9 cellular contexts compared by ENCODE assay signal in the genomic region with DNA sequence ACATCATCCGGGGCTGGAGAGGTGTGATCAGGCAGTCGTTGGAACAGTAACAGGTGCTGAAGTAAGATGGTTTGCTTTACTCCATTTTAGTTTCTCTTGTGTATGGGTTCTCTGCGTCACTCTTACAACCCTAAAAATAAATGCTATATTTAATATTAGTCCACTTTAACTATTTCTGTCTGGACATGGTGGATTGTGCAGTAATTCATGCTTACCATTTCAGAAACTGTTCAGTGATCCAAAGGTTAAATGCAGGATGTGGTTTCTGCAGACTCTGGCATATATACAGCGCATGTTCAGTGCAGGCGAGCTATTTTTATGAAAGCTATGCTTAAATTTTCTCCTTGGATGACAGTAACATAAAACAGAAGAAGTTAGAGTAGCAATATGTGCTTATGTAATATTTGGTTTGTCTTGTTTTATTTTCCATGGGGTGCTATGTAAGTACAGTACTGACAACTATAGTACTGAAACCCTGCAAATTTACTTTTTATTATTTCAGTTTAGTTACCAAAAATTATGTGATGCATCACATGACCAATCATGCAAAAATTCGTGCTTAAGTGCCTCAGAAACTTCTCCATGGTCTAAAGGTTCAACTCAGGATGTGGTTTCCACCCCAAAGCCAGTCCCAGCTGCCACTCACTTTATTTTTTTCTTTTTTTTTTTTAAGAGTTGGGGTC. TPM values are rescaled to one million over a fixed set of nuclear protein-coding genes. Genes with fewer than 3 reads are reported as not detected.
DNase-seq lines count a peak whose midpoint lies in the region; ATAC-seq and TF ChIP-seq lines count a peak whose summit lies in the region.
"Had no signal": no experiment of that assay in that cellular context is flagged by ENCODE, and none has a peak within 500 bp of the region (broad histone marks: within the 10 kb centered on the region; RNA-seq: fewer than 3 reads in every experiment).

No MANE protein-coding gene starts in this region.

- intact Hi-C loops in aorta (cut with DNase I): no loop called here

- peak overlapping the region; percentile 59 to 86 (median 72) for H3K4me3 Mint-ChIP-seq in IgD-negative memory B cell
- no peak overlapping the region for H3K4me3 Mint-ChIP-seq in central memory CD8-positive, alpha-beta T cell

- no peaks in the 10 kb centered on the region for H3K36me3 ChIP-seq in HAP-1 (replicated peaks)
- H3K36me3 ChIP-seq in aorta (ENCODE audit: control insufficient read depth in 1 of 2, insufficient read depth in 2 of 2, low read length in 1 of 2): no peaks in the 10 kb centered on the region

- H3K27ac Mint-ChIP-seq in IgD-negative memory B cell: peak overlapping the region in 2 of 3 donors; percentile 68 to 86
- peak overlapping the region; percentile 29 for H3K27ac Mint-ChIP-seq in central memory CD8-positive, alpha-beta T cell (ENCODE audit: low read depth)

- no peaks in the 10 kb centered on the region for H3K36me3 Mint-ChIP-seq in IgD-negative memory B cell
- peaks cover 5% of the 10 kb centered on the region for H3K36me3 Mint-ChIP-seq in central memory CD8-positive, alpha-beta T cell (ENCODE audit: insufficient read depth)

- H3K27ac ChIP-seq in aorta (ENCODE audit: low read depth in 1 of 2, low read length in 2 of 2): peak overlapping the region in 1 of 2 donors; percentile 40
- H3K27ac ChIP-seq: KMS-11 had no signal

- 4% methylated on average over 6 of the region's 6 CpGs for WGBS in aorta, 2 donors

- peak overlapping the region; percentile 35 for H3K4me3 ChIP-seq in GM12865 (ENCODE audit: low read depth, low read length)
- no peak overlapping the region for H3K4me3 ChIP-seq in HAP-1
- H3K4me3 ChIP-seq in aorta (ENCODE audit: low read length in 2 of 2): no peak overlapping the region

- H3K9me3 Mint-ChIP-seq in IgD-negative memory B cell: no peaks in the 10 kb centered on the region
- H3K9me3 Mint-ChIP-seq in central memory CD8-positive, alpha-beta T cell: no peaks in the 10 kb centered on the region

- in situ Hi-C loops in HAP-1 (cut with MboI; ENCODE audit: low sequenced_read_pairs): no loop called here

- ATAC-seq in GM21528 (IDR thresholded peaks at IDR 0.05; ENCODE audit: low FRiP score, unreplicated experiment) (peak; percentile 79), aorta (ENCODE audit: low FRiP score) (no peak)
- peak; percentile 79 for ATAC-seq in central memory CD8-positive, alpha-beta T cell (replicated peaks; ENCODE audit: extremely low read depth, poor library complexity, severe bottlenecking)

- DNase-seq in GM12865 (ENCODE audit: low read depth): peak; percentile 87
- DNase-seq in central memory CD8-positive, alpha-beta T cell (ENCODE audit: low spot score in 2 of 2): no peak
- no peak for DNase-seq in HAP-1 (ENCODE audit: low spot score in 2 of 2)
- DNase-seq in COLO829 (ENCODE audit: low spot score): no peak
- no peak for DNase-seq in aorta
- DNase-seq in NCI-H345 treated with DMSO at 0.1 percent for 48 hours (lab: John Stamatoyannopoulos, UW; ENCODE audit: unreplicated experiment): no peak

- H3K27me3 ChIP-seq in HAP-1 (ENCODE audit: low read depth) (peaks cover 4% of the 10 kb centered on the region; the same call in 1 of the 2 replicates), aorta (ENCODE audit: control insufficient read depth in 1 of 2, insufficient read depth in 2 of 2, low read length in 1 of 2) (no peaks in the 10 kb centered on the region)

- H3K4me1 ChIP-seq in HAP-1: no peaks in the 10 kb centered on the region
- H3K4me1 ChIP-seq in aorta (ENCODE audit: control insufficient read depth in 1 of 2, insufficient read depth in 2 of 2, low read length in 2 of 2): peaks cover 0 to 10% of the 10 kb centered on the region in 2 donors

- peaks cover 13% of the 10 kb centered on the region for H3K27me3 Mint-ChIP-seq in IgD-negative memory B cell
- H3K27me3 Mint-ChIP-seq in central memory CD8-positive, alpha-beta T cell: no peaks in the 10 kb centered on the region

- H3K4me1 Mint-ChIP-seq in IgD-negative memory B cell: peaks cover 31 to 41% (median 32%) of the 10 kb centered on the region in 3 donors
- peaks cover 22% of the 10 kb centered on the region for H3K4me1 Mint-ChIP-seq in central memory CD8-positive, alpha-beta T cell

- TF ChIP-seq CTCF in GM12865 (IDR thresholded peaks at IDR 0.05; ENCODE audit: insufficient read depth, low read depth, low read length, missing control alignments): no peak

- H3K9me3 ChIP-seq in HAP-1: no peaks in the 10 kb centered on the region
- H3K9me3 ChIP-seq in aorta (ENCODE audit: control insufficient read depth, low read length): no peaks in the 10 kb centered on the region

RNA-seq across cellular contexts. Expression of a gene that starts 46.6 kb away (rescaled TPM):
- polyA plus RNA-seq in IgD-negative memory B cell: not detected
- 1 to 10 TPM; 1.1 to 3.8 TPM for total RNA-seq in aorta
- not detected for polyA plus RNA-seq in aorta
